ENCODE assay signal across 14 cellular contexts in the genomic region with DNA sequence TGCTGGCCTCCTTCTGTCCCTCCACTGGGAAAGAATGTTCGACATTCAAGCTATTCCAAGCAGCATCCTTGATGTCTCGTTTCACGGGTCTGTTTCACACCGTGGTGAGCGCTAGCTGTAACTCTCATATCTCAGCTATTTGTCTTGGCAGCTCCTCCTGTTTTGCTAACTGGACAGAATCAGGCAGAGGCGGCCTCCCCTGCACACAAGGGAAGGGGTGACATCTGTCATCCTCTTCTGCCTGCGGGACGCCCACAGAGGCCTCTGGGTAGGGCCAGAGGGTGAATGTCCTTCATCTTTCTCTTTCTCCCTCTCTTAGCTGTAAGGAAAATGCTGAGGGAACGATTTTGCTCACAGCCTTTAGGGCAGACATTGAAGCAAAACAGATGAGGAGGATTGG.
DNase-seq lines count a peak whose midpoint lies in the region; ATAC-seq, FAIRE-seq and TF ChIP-seq lines count a peak whose summit lies in the region.
"Had no signal": no experiment of that assay in that cellular context is flagged by ENCODE, and none has a peak within 500 bp of the region (broad histone marks: within the 10 kb centered on the region; RNA-seq: fewer than 3 reads in every experiment).

No MANE protein-coding gene starts in this region.

- H3K36me3 ChIP-seq in mesendoderm (ENCODE audit: control insufficient read depth, insufficient read depth, low read length) = no peaks in the 10 kb centered on the region

- no peak overlapping the region for H2AK5ac ChIP-seq in mesendoderm (ENCODE audit: low read length)

- H3K4me3 ChIP-seq in A549 (no peak overlapping the region), epithelial cell of proximal tubule (ENCODE audit: low read depth, low read length) (no peak overlapping the region), mesendoderm (ENCODE audit: low read length) (no peak overlapping the region)

- 78% methylated on average over 9 of the region's 9 CpGs for WGBS in A549 (ENCODE audit: missing lambda C conversion rate)
- no CpG with 5 or more reads among the region's 9 CpGs for WGBS in mesendoderm (ENCODE audit: extremely low coverage, insufficient coverage, low lambda C conversion rate)

- no peak for TF ChIP-seq EP300 in A549 (IDR thresholded peaks at IDR 0.05)

- H2BK120ac ChIP-seq in mesendoderm (ENCODE audit: low read depth, low read length) = no peak overlapping the region

- H3K27ac ChIP-seq in A549 = no peak overlapping the region
- no peak overlapping the region for H3K27ac ChIP-seq in mesendoderm (ENCODE audit: low read depth, low read length)
- no peak overlapping the region for H3K27ac ChIP-seq in caudate nucleus (ENCODE audit: low read depth, low read length)

- no peak overlapping the region for H4K8ac ChIP-seq in mesendoderm (ENCODE audit: low read depth, low read length)

- no peaks in the 10 kb centered on the region for H3K79me1 ChIP-seq in mesendoderm (ENCODE audit: low read length)

- FAIRE-seq in A549 (lab: Jason Lieb, UNC) = no peak
- FAIRE-seq: endothelial cell of umbilical vein, urothelium cell line had no signal

- TF ChIP-seq RAD21 in A549 (conservative IDR thresholded peaks at IDR 0.05 in 1 of 2, IDR thresholded peaks at IDR 0.05 in 1 of 2) = no peak

- H3K4ac ChIP-seq in mesendoderm (ENCODE audit: low read depth, low read length) = no peak overlapping the region

- H3K4me2 ChIP-seq in A549 (no peak overlapping the region), mesendoderm (ENCODE audit: low read length) (no peak overlapping the region)

- no peak overlapping the region for H3K18ac ChIP-seq in mesendoderm (ENCODE audit: low read length)

- no peak overlapping the region for H3K56ac ChIP-seq in mesendoderm (ENCODE audit: low read length)

- peaks cover 7% of the 10 kb centered on the region; the same call in 2 of the 3 replicates for H3K9me3 ChIP-seq in A549

- H3K23ac ChIP-seq in mesendoderm (ENCODE audit: low read length) = no peak overlapping the region

- H4K5ac ChIP-seq in mesendoderm (ENCODE audit: low read length) = no peak overlapping the region

- no peak overlapping the region for H3K9ac ChIP-seq in mesendoderm (ENCODE audit: low read length)

- H2BK5ac ChIP-seq in mesendoderm (ENCODE audit: low read length) = no peak overlapping the region

- no peaks in the 10 kb centered on the region for H3K27me3 ChIP-seq in mesendoderm (ENCODE audit: insufficient read depth, low read length, poor library complexity)

- no peak overlapping the region for H2BK15ac ChIP-seq in mesendoderm (replicated peaks; ENCODE audit: low read depth)

- no peak for DNase-seq in A549 (ENCODE audit: low read depth in 1 of 2, low spot score in 1 of 2)
- peak; percentile 8 for DNase-seq in LHCN-M2 (ENCODE audit: low read depth)
- peak; percentile 29 for DNase-seq in epithelial cell of proximal tubule (ENCODE audit: low read depth)
- peak; percentile 22 for DNase-seq in mesendoderm
- no peak for DNase-seq in caudate nucleus (lab: John Stamatoyannopoulos, UW)
- DNase-seq in NCI-H1105 (lab: John Stamatoyannopoulos, UW) = no peak
- no peak for DNase-seq in CD1c-positive myeloid dendritic cell (ENCODE audit: extremely low spot score)
- DNase-seq: activated T-cell treated with anti-CD3 and anti-CD28 coated beads, Interleukin-2, amount 50 U/mL, for 4 hours; amniotic stem cell; natural killer cell; NCI-H1694 had no signal

- TF ChIP-seq CTCF in A549 (IDR thresholded peaks at IDR 0.05) (no peak), epithelial cell of proximal tubule (conservative IDR thresholded peaks at IDR 0.05; ENCODE audit: low read depth, low read length) (no peak)

- no peak for ATAC-seq in A549
- no peak for ATAC-seq in GM21423 (IDR thresholded peaks at IDR 0.05; ENCODE audit: unreplicated experiment)
- ATAC-seq: activated T-cell treated with anti-CD3 and anti-CD28 coated beads, Interleukin-2, amount 50 U/mL, for 4 hours; natural killer cell had no signal

- CTCF ChIA-PET in A549 (lab: Yijun Ruan, JAX) = interaction anchor here (1.1 kb wide), 1 partner anchor 156 kb away, joined by 3 read pairs; no protein-coding TSS in a partner anchor

- no peak for TF ChIP-seq POLR2A in A549 (IDR thresholded peaks at IDR 0.05; ENCODE audit: low read length)

- POLR2A ChIA-PET in A549 (lab: Yijun Ruan, JAX) = no interaction called here

- H3K4me1 ChIP-seq in A549 = peaks cover 6% of the 10 kb centered on the region; the same call in 1 of the 3 replicates
- H3K4me1 ChIP-seq in mesendoderm (ENCODE audit: control insufficient read depth, low read depth, low read length) = no peaks in the 10 kb centered on the region

- no peaks in the 10 kb centered on the region for H3K79me2 ChIP-seq in mesendoderm (ENCODE audit: control insufficient read depth, insufficient read depth, low read length)

TF ChIP-seq in A549, 52 proteins besides CTCF, POLR2A, EP300 and RAD21:
- TF ChIP-seq JUN (IDR thresholded peaks at IDR 0.05) = no peak
- peak; percentile 5 for TF ChIP-seq MAFK (IDR thresholded peaks at IDR 0.05; ENCODE audit: partially characterized antibody)
- TF ChIP-seq, protein P1, sequence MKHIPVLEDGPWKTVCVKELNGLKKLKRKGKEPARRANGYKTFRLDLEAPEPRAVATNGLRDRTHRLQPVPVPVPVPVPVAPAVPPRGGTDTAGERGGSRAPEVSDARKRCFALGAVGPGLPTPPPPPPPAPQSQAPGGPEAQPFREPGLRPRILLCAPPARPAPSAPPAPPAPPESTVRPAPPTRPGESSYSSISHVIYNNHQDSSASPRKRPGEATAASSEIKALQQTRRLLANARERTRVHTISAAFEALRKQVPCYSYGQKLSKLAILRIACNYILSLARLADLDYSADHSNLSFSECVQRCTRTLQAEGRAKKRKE (CRISPR knock-in tag; IDR thresholded peaks at IDR 0.05; ENCODE audit: low read depth) = no peak
- no peak for TF ChIP-seq ZFP36 (IDR thresholded peaks at IDR 0.05; ENCODE audit: borderline replicate concordance, partially characterized antibody)
- TF ChIP-seq ZSCAN20 (CRISPR knock-in tag; IDR thresholded peaks at IDR 0.05) = no peak
- no peak for TF ChIP-seq RFX5 (IDR thresholded peaks at IDR 0.05)
TF ChIP-seq in A549: peak in this region for 1.

Comparison
In these comparisons a context has a peak if more than half of its experiments do, and no peak if none do; other contexts are left out.
1. DNase-seq: peak in LHCN-M2 (single experiment), epithelial cell of proximal tubule (single experiment) and mesendoderm (single experiment); none in A549 (0 of 2), caudate nucleus (0 of 61), NCI-H1105 (single experiment) and CD1c-positive myeloid dendritic cell (single experiment).